Comparison of ENCODE assay signal across 20 cellular contexts in genomic region chr12:27777141-27777540, GRCh38. TPM values are rescaled to one million over a fixed set of nuclear protein-coding genes. Genes with fewer than 3 reads are reported as not detected.
DNase-seq lines count a peak whose midpoint lies in the region; ATAC-seq, FAIRE-seq and TF ChIP-seq lines count a peak whose summit lies in the region.
"Had no signal": no experiment of that assay in that cellular context is flagged by ENCODE, and none has a peak within 500 bp of the region (broad histone marks: within the 10 kb centered on the region; RNA-seq: fewer than 3 reads in every experiment).

No MANE protein-coding gene starts in this region.

- CTCF ChIA-PET in CD8-positive, alpha-beta T cell (lab: Charles Lee), result no interaction called here

- WGBS in body of pancreas, 2 donors, result 79 to 86% methylated on average over 5 of the region's 5 CpGs

- H3K4me1 Mint-ChIP-seq in nephron progenitor cell, result peaks cover 33% of the 10 kb centered on the region
- H3K4me1 Mint-ChIP-seq in CD8-positive, alpha-beta T cell (ENCODE audit: low read depth), result peaks cover 20% of the 10 kb centered on the region

- H3K36me3 Mint-ChIP-seq in nephron progenitor cell (ENCODE audit: low read depth), result peaks cover 5% of the 10 kb centered on the region
- peaks cover 8% of the 10 kb centered on the region for H3K36me3 Mint-ChIP-seq in CD8-positive, alpha-beta T cell

- no peak for TF ChIP-seq POLR2A in body of pancreas (IDR thresholded peaks at IDR 0.05)

- H3K27me3 ChIP-seq in body of pancreas, result no peaks in the 10 kb centered on the region
- H3K27me3 ChIP-seq in CD8-positive, alpha-beta T cell (ENCODE audit: insufficient read depth, low read length), result no peaks in the 10 kb centered on the region

- no peak for ATAC-seq in body of pancreas
- no peak for ATAC-seq in CD8-positive, alpha-beta T cell
- ATAC-seq: Panc1 had no signal

- H3K4me1 ChIP-seq in body of pancreas, result peaks cover 20% of the 10 kb centered on the region
- H3K4me1 ChIP-seq in CD8-positive, alpha-beta T cell (ENCODE audit: insufficient read depth, low read length), result peaks cover 15% of the 10 kb centered on the region

- POLR2A ChIA-PET in CD8-positive, alpha-beta T cell (lab: Charles Lee), result no interaction called here

- no peak for TF ChIP-seq CTCF in nephron progenitor cell (IDR thresholded peaks at IDR 0.05)
- TF ChIP-seq CTCF in body of pancreas (IDR thresholded peaks at IDR 0.05), result no peak
- no peak for TF ChIP-seq CTCF in CD8-positive, alpha-beta T cell (IDR thresholded peaks at IDR 0.05)

- H3K9me3 Mint-ChIP-seq in nephron progenitor cell, result no peaks in the 10 kb centered on the region
- no peaks in the 10 kb centered on the region for H3K9me3 Mint-ChIP-seq in CD8-positive, alpha-beta T cell
- H3K9me3 Mint-ChIP-seq: CD4-positive, alpha-beta memory T cell had no signal

- H3K9me3 ChIP-seq in body of pancreas, result no peaks in the 10 kb centered on the region
- no peaks in the 10 kb centered on the region for H3K9me3 ChIP-seq in CD8-positive, alpha-beta T cell (ENCODE audit: low read length)

- DNase-seq in HTR-8/SVneo (ENCODE audit: insufficient read length, low spot score), result no peak
- DNase-seq in foreskin melanocyte, result peak; percentile 65
- DNase-seq in nephron progenitor cell, result no peak
- no peak for DNase-seq in body of pancreas
- DNase-seq in CD8-positive, alpha-beta T cell, result no peak
- no peak for DNase-seq in NCI-H2227 (lab: John Stamatoyannopoulos, UW; ENCODE audit: unreplicated experiment)
- DNase-seq: CD4-positive, alpha-beta memory T cell; DMS 273 treated with DMSO at 0.1 percent for 48 hours; GOT3; NCI-H1092; NCI-H2171; NCI-H774; Right ventricle myocardium superior had no signal

- no peak overlapping the region for H3K27ac Mint-ChIP-seq in nephron progenitor cell
- no peak overlapping the region for H3K27ac Mint-ChIP-seq in CD8-positive, alpha-beta T cell

- H3K27ac ChIP-seq in temporal lobe (ENCODE audit: low read depth, low read length), result peak overlapping the region; percentile 42
- no peak overlapping the region for H3K27ac ChIP-seq in body of pancreas
- no peak overlapping the region for H3K27ac ChIP-seq in CD8-positive, alpha-beta T cell (ENCODE audit: low read depth, low read length)
- H3K27ac ChIP-seq: KMS-11 had no signal

- H3K36me3 ChIP-seq in body of pancreas (replicated peaks in 1 of 2; ENCODE audit: insufficient read depth in 1 of 2, low read depth in 2 of 2), result no peaks in the 10 kb centered on the region
- H3K36me3 ChIP-seq in CD8-positive, alpha-beta T cell (ENCODE audit: insufficient read depth, low read length), result no peaks in the 10 kb centered on the region

- H3K4me3 Mint-ChIP-seq in nephron progenitor cell, result peak overlapping the region; percentile 4
- no peak overlapping the region for H3K4me3 Mint-ChIP-seq in CD8-positive, alpha-beta T cell

- peaks cover 2% of the 10 kb centered on the region for H3K27me3 Mint-ChIP-seq in nephron progenitor cell (ENCODE audit: low read depth, poor library complexity)
- H3K27me3 Mint-ChIP-seq in CD8-positive, alpha-beta T cell (ENCODE audit: low read depth), result no peaks in the 10 kb centered on the region
- H3K27me3 Mint-ChIP-seq: CD4-positive, alpha-beta memory T cell had no signal

- intact Hi-C loops in body of pancreas (cut with DNase I), result no loop called here
- intact Hi-C loops in CD8-positive, alpha-beta T cell (cut with DNase I, micrococcal nuclease), result no loop called here

- FAIRE-seq in HTR-8/SVneo (lab: Jason Lieb, UNC), result peak; percentile 44

- H3K4me3 ChIP-seq in body of pancreas, result no peak overlapping the region
- H3K4me3 ChIP-seq in CD8-positive, alpha-beta T cell (ENCODE audit: low read depth, low read length), result no peak overlapping the region

RNA-seq across cellular contexts. Expression of gene KLHL42, which starts 2.9 kb away (rescaled TPM):
- 40.8 TPM for total RNA-seq in temporal lobe
- total RNA-seq in body of pancreas, result 10 to 100 TPM; 32.7 to 36.6 TPM
- total RNA-seq in CD8-positive, alpha-beta T cell, result 10 to 100 TPM; 11.0 to 11.1 TPM

RNA-seq across cellular contexts. Expression of gene MANSC4, which starts 2.9 kb away (rescaled TPM):
- total RNA-seq in temporal lobe (not detected), body of pancreas (not detected)
- not detected for total RNA-seq in CD8-positive, alpha-beta T cell
- total RNA-seq: A673; CD4-positive, alpha-beta memory T cell; Daoy; MCF 10A; NCI-H460; Right ventricle myocardium superior had no signal
